In genomic region chr19:485583-486236, GRCh38 we compare ENCODE assay signal across 9 cellular contexts.
DNase-seq lines count a peak whose midpoint lies in the region; ATAC-seq and TF ChIP-seq lines count a peak whose summit lies in the region.
"Had no signal": no experiment of that assay in that cellular context is flagged by ENCODE, and none has a peak within 500 bp of the region (broad histone marks: within the 10 kb centered on the region; RNA-seq: fewer than 3 reads in every experiment).

No MANE protein-coding gene starts in this region.

- no peak for TF ChIP-seq CTCF in choroid plexus epithelial cell (conservative IDR thresholded peaks at IDR 0.05; ENCODE audit: low read depth, low read length)

- no peak overlapping the region for H3K4me3 ChIP-seq in choroid plexus epithelial cell (ENCODE audit: low read depth, low read length)

- peak; percentile 91 for DNase-seq in Ammon's horn (ENCODE audit: low spot score)
- peak; percentile 64 for DNase-seq in NCI-H1105 treated with DMSO at 0.1 percent for 48 hours (lab: John Stamatoyannopoulos, UW)
- peak; percentile 52 for DNase-seq in choroid plexus epithelial cell (ENCODE audit: low read depth)
- peak; percentile 92 for DNase-seq in midbrain (lab: John Stamatoyannopoulos, UW)
- no peak for DNase-seq in effector CD4-positive, alpha-beta T cell
- no peak for DNase-seq in activated CD4-positive, alpha-beta T cell treated with anti-CD3 and anti-CD28 coated beads, Interleukin-2, amount 50 U/mL, for 1 hour
- no peak for DNase-seq in stimulated activated naive CD8-positive, alpha-beta T cell treated with anti-CD3 and anti-CD28 coated beads, Interleukin-15, Interleukin-2, amounts not matched to agents 100 U/mL and 50 U/mL, for 24 hours
- DNase-seq: WERI-Rb-1 had no signal

- no peak for ATAC-seq in GM19395 (IDR thresholded peaks at IDR 0.05; ENCODE audit: unreplicated experiment)
- ATAC-seq in stimulated activated naive CD8-positive, alpha-beta T cell treated with anti-CD3 and anti-CD28 coated beads, Interleukin-15, Interleukin-2, amounts not matched to agents 100 U/mL and 50 U/mL, for 24 hours, result no peak

Comparison
In these comparisons a context has a peak if more than half of its experiments do, and no peak if none do; other contexts are left out.
1. DNase-seq: peak in Ammon's horn (single experiment), NCI-H1105 treated with DMSO at 0.1 percent for 48 hours (single experiment), choroid plexus epithelial cell (single experiment) and midbrain (single experiment); none in effector CD4-positive, alpha-beta T cell (single experiment), activated CD4-positive, alpha-beta T cell treated with anti-CD3 and anti-CD28 coated beads, Interleukin-2, amount 50 U/mL, for 1 hour (single experiment) and stimulated activated naive CD8-positive, alpha-beta T cell treated with anti-CD3 and anti-CD28 coated beads, Interleukin-15, Interleukin-2, amounts not matched to agents 100 U/mL and 50 U/mL, for 24 hours (single experiment).